33 cellular contexts compared by ENCODE assay signal in the genomic region with DNA sequence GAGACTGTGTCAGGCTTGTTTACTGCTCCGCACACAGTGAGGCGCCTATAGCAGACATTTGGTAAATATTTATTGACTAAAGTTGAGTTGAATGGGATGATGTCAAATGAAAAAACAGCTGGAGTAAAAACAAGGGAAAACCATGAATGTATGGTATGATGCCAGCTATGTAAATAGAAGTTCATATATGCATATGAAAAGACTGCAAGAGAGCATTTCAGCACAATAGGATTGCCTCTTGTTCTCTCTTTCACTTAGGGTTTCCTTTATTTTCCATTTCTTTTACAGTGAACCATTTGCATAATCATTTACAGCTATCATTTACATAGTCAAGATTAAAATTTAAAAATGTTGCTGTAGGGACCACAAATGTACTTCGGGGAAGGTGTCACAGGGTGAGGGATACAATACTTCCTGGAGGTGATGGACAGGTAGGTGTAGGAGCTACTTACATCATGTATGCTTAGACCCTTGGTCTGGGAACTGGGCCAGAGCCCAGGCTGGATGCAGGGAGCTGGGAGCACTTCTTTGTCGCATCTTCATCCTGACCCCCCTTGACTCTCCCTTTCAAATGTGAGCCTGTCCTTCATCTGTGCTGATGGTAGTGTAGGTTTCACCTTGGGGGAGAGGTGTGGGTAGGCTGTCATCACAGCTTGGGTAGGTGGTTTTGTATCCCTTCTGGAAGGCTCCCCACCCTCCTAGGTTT.
DNase-seq lines count a peak whose midpoint lies in the region; ATAC-seq and TF ChIP-seq lines count a peak whose summit lies in the region.
"Had no signal": no experiment of that assay in that cellular context is flagged by ENCODE, and none has a peak within 500 bp of the region (broad histone marks: within the 10 kb centered on the region; RNA-seq: fewer than 3 reads in every experiment).

No MANE protein-coding gene starts in this region.

- peak; percentile 25 for ATAC-seq in WTC11
- no peak for ATAC-seq in natural killer cell
- ATAC-seq: A549; activated CD8-positive, alpha-beta T cell treated with anti-CD3 and anti-CD28 coated beads for 36 hours; CD8-positive, alpha-beta T cell; esophagus mucosa; lower lobe of right lung; stimulated activated naive CD8-positive, alpha-beta T cell treated with anti-CD3 and anti-CD28 coated beads, Interleukin-15, Interleukin-2, amounts not matched to agents 100 U/mL and 50 U/mL, for 24 hours; T-helper 17 cell had no signal

- CTCF ChIA-PET in WTC11 (lab: Charles Lee): interaction anchor here (1.0 to 1.8 kb wide), 5 partner anchors 62 to 162 kb away, joined by 3 to 15 read pairs (median 5); no protein-coding TSS in a partner anchor

- H3K4me3 Mint-ChIP-seq in CD14-positive monocyte (no peak overlapping the region), WTC11 (no peak overlapping the region), nephron (no peak overlapping the region), natural killer cell (no peak overlapping the region)
- H3K4me3 Mint-ChIP-seq: activated CD8-positive, alpha-beta T cell treated with anti-CD3 and anti-CD28 coated beads for 36 hours; activated T-helper 1 cell treated with anti-CD3 and anti-CD28 coated beads, Interleukin-12 subunit alpha, Interleukin-12 subunit beta, Interleukin-2, Interleukin-4 antibody, amounts not matched to agents 30 ng/mL and 10 ng/mL and 1 ng/mL, durations not matched to agents 14 hours and 24 hours and 36 hours; CD8-positive, alpha-beta T cell; naive thymus-derived CD4-positive, alpha-beta T cell; T-helper 17 cell had no signal

- no peak overlapping the region for H3K9ac ChIP-seq in HUES6 (ENCODE audit: low read length)
- H3K9ac ChIP-seq: SK-N-SH had no signal

- DNase-seq in CD14-positive monocyte (ENCODE audit: low spot score) (peak; percentile 7), WTC11 (ENCODE audit: low spot score) (no peak), BE2C (no peak), natural killer cell (no peak), COR-L47 (lab: John Stamatoyannopoulos, UW) (no peak), hepatic stellate cell (ENCODE audit: low spot score) (no peak)
- DNase-seq: activated CD4-positive, CD25-positive, alpha-beta regulatory T cell treated with anti-CD3 and anti-CD28 coated beads, Interleukin-2, amount 50 U/mL, for 72 hours; activated CD8-positive, alpha-beta memory T cell treated with anti-CD3 and anti-CD28 coated beads, Interleukin-2, amount 50 U/mL, for 48 hours; activated CD8-positive, alpha-beta T cell treated with anti-CD3 and anti-CD28 coated beads for 36 hours; activated naive CD4-positive, alpha-beta T cell treated with Interleukin-2 at 50 U/mL for 16 hours; CD8-positive, alpha-beta T cell; central memory CD4-positive, alpha-beta T cell; DMS 273 treated with DMSO at 0.1 percent for 48 hours; EL; glutamatergic neuron; HCEC 1CT; kidney; lower lobe of right lung; naive thymus-derived CD4-positive, alpha-beta T cell; NCI-H1092; NCI-H1694; NK-92 treated with Interleukin-12 subunit alpha and Interleukin-12 subunit beta, amount 100 ng/mL, for 24 hours; PC-9; SK-N-SH; small intestine; stimulated activated CD4-positive, alpha-beta T cell treated with anti-CD3 and anti-CD28 coated beads, Interleukin-1b, Interleukin-23, amount 100 ng/mL, for 48 hours; stimulated activated naive CD8-positive, alpha-beta T cell treated with anti-CD3 and anti-CD28 coated beads, Interleukin-15, Interleukin-2, amounts not matched to agents 100 U/mL and 50 U/mL, for 24 hours; T-helper 17 cell had no signal

- H3K27me3 Mint-ChIP-seq in CD14-positive monocyte (ENCODE audit: low read depth in 3 of 3) (peaks cover 4 to 11% (median 5%) of the 10 kb centered on the region in 3 donors), WTC11 (ENCODE audit: low read depth) (no peaks in the 10 kb centered on the region; the same call in 1 of the 2 replicates), nephron (ENCODE audit: low read depth) (peaks cover 20% of the 10 kb centered on the region), natural killer cell (ENCODE audit: low read depth in 2 of 2) (peaks cover 0 to 14% of the 10 kb centered on the region in 2 donors)
- H3K27me3 Mint-ChIP-seq: naive thymus-derived CD4-positive, alpha-beta T cell had no signal

- H3K4me1 ChIP-seq in HUES6 (ENCODE audit: control insufficient read depth, insufficient read depth, low read length) (peaks cover 31% of the 10 kb centered on the region), BE2C (no peaks in the 10 kb centered on the region)
- H3K4me1 ChIP-seq: lower lobe of right lung had no signal

- H3K9me3 Mint-ChIP-seq in CD14-positive monocyte (peaks cover 4 to 13% (median 11%) of the 10 kb centered on the region in 7 donors), WTC11 (peaks cover 24% of the 10 kb centered on the region), nephron (no peaks in the 10 kb centered on the region), natural killer cell (no peaks in the 10 kb centered on the region)
- H3K9me3 Mint-ChIP-seq: activated CD8-positive, alpha-beta T cell treated with anti-CD3 and anti-CD28 coated beads for 36 hours; CD8-positive, alpha-beta T cell had no signal

- TF ChIP-seq CTCF in CD14-positive monocyte (IDR thresholded peaks at IDR 0.05) (no peak), WTC11 (IDR thresholded peaks at IDR 0.05) (no peak), nephron (IDR thresholded peaks at IDR 0.05; ENCODE audit: unreplicated experiment in 3 of 3) (no peak), BE2C (IDR thresholded peaks at IDR 0.05; ENCODE audit: low read depth, low read length) (no peak), natural killer cell (IDR thresholded peaks at IDR 0.05) (no peak)

- H3K27me3 ChIP-seq in HUES6 (ENCODE audit: control insufficient read depth, insufficient read depth, low read length) (no peaks in the 10 kb centered on the region), BE2C (no peaks in the 10 kb centered on the region)

- peak overlapping the region; percentile 15; the same call in 1 of the 2 replicates for H3K27ac ChIP-seq in HUES6 (ENCODE audit: low read depth, low read length)
- H3K27ac ChIP-seq: A549, lower lobe of right lung, PC-9 had no signal

- intact Hi-C loops in CD14-positive monocyte (cut with micrococcal nuclease): loop anchor here in 1 of 2 donors (10.0 kb wide), 1 partner anchor 731 kb away; no protein-coding TSS in a partner anchor
- intact Hi-C loops in natural killer cell (cut with micrococcal nuclease): no loop called here

- peaks cover 34% of the 10 kb centered on the region for H3K4me1 Mint-ChIP-seq in CD14-positive monocyte
- peaks cover 37% of the 10 kb centered on the region for H3K4me1 Mint-ChIP-seq in WTC11
- H3K4me1 Mint-ChIP-seq in nephron: peaks cover 13% of the 10 kb centered on the region
- peaks cover 6 to 7% of the 10 kb centered on the region in 2 donors for H3K4me1 Mint-ChIP-seq in natural killer cell

- POLR2A ChIA-PET in WTC11 (lab: Charles Lee): no interaction called here

- H3K27ac Mint-ChIP-seq in CD14-positive monocyte (peak overlapping the region in 3 of 7 donors; percentile 26 to 54 (median 33)), WTC11 (peak overlapping the region; percentile 85; the same call in 1 of the 2 replicates), nephron (peak overlapping the region in 2 of 3 experiments; percentile 26 to 75), natural killer cell (no peak overlapping the region)
- H3K27ac Mint-ChIP-seq: activated CD8-positive, alpha-beta T cell treated with anti-CD3 and anti-CD28 coated beads for 36 hours; activated T-helper 1 cell treated with anti-CD3 and anti-CD28 coated beads, Interleukin-12 subunit alpha, Interleukin-12 subunit beta, Interleukin-2, Interleukin-4 antibody, amounts not matched to agents 30 ng/mL and 10 ng/mL and 1 ng/mL, durations not matched to agents 14 hours and 24 hours and 36 hours; CD8-positive, alpha-beta T cell; T-helper 17 cell had no signal

- H3K36me3 ChIP-seq in HUES6 (ENCODE audit: control insufficient read depth, insufficient read depth, low read length) (no peaks in the 10 kb centered on the region), BE2C (no peaks in the 10 kb centered on the region)
- H3K36me3 ChIP-seq: lower lobe of right lung had no signal

- peaks cover 2 to 5% of the 10 kb centered on the region in 2 donors for H3K36me3 Mint-ChIP-seq in CD14-positive monocyte
- no peaks in the 10 kb centered on the region; the same call in 1 of the 2 replicates for H3K36me3 Mint-ChIP-seq in WTC11
- H3K36me3 Mint-ChIP-seq in nephron (ENCODE audit: low read depth): no peaks in the 10 kb centered on the region
- H3K36me3 Mint-ChIP-seq in natural killer cell: no peaks in the 10 kb centered on the region
- H3K36me3 Mint-ChIP-seq: CD8-positive, alpha-beta T cell had no signal

- no peaks in the 10 kb centered on the region for H3K9me3 ChIP-seq in HUES6 (ENCODE audit: control insufficient read depth, insufficient read depth, low read depth, low read length)
- no peaks in the 10 kb centered on the region for H3K9me3 ChIP-seq in BE2C
- H3K9me3 ChIP-seq: A549, lower lobe of right lung, SK-N-SH had no signal

- H3K4me3 ChIP-seq in HUES6 (ENCODE audit: low read depth, low read length): no peak overlapping the region
- H3K4me3 ChIP-seq in BE2C (ENCODE audit: low read depth, low read length): no peak overlapping the region
- H3K4me3 ChIP-seq: A549, lower lobe of right lung, PC-9 had no signal

TF ChIP-seq in WTC11, 78 proteins besides CTCF, POLR2A, EP300 and RAD21:
- TF ChIP-seq, protein P1, sequence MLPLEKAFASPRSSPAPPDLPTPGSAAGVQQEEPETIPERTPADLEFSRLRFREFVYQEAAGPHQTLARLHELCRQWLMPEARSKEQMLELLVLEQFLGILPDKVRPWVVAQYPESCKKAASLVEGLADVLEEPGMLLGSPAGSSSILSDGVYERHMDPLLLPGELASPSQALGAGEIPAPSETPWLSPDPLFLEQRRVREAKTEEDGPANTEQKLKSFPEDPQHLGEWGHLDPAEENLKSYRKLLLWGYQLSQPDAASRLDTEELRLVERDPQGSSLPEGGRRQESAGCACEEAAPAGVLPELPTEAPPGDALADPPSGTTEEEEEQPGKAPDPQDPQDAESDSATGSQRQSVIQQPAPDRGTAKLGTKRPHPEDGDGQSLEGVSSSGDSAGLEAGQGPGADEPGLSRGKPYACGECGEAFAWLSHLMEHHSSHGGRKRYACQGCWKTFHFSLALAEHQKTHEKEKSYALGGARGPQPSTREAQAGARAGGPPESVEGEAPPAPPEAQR (CRISPR knock-in tag; IDR thresholded peaks at IDR 0.05): no peak
- TF ChIP-seq ZNF263 (CRISPR knock-in tag; IDR thresholded peaks at IDR 0.05; ENCODE audit: low read depth) (peak; percentile 40; the same call in 1 of the 2 replicates), HMGA2 (CRISPR knock-in tag; IDR thresholded peaks at IDR 0.05) (no peak)

Comparison
In these comparisons a context has a peak if more than half of its experiments do, and no peak if none do; other contexts are left out.
1. H3K27ac Mint-ChIP-seq: peak in WTC11 (single experiment) and nephron (2 of 3); none in natural killer cell (0 of 2).